Comparison of ENCODE assay signal across 1 cellular context in genomic region chr7:75813084-75813483, GRCh38.
TF ChIP-seq lines count a peak whose summit lies in the region.

No MANE protein-coding gene starts in this region.

TF ChIP-seq in HepG2, 621 proteins besides CTCF, POLR2A, EP300 and RAD21:
- TF ChIP-seq ZNF292 (CRISPR knock-in tag; IDR thresholded peaks at IDR 0.05; ENCODE audit: borderline replicate concordance, low read depth) (no peak), MNT (IDR thresholded peaks at IDR 0.05) (peak; percentile 89), ZNF20 (CRISPR knock-in tag; IDR thresholded peaks at IDR 0.05) (no peak), ZNF768 (CRISPR knock-in tag; IDR thresholded peaks at IDR 0.05) (peak; percentile 69; the same call in 1 of the 2 replicates), CENPBD1 (CRISPR knock-in tag; IDR thresholded peaks at IDR 0.05; ENCODE audit: borderline replicate concordance, low read depth) (no peak)
- TF ChIP-seq, protein P1, sequence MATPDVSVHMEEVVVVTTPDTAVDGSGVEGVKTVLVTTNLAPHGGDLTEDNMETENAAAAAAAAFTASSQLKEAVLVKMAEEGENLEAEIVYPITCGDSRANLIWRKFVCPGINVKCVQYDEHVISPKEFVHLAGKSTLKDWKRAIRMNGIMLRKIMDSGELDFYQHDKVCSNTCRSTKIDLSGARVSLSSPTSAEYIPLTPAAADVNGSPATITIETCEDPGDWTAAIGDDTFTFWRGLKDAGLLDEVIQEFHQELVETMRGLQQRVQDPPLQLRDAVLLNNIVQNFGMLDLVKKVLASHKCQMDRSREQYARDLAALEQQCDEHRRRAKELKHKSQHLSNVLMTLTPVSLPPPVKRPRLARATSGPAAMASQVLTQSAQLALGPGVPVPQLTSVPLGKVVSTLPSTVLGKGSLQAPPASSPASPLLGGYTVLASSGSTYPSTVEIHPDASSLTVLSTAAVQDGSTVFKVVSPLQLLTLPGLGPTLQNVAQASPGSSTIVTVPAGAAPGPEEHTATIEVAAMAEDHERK (CRISPR knock-in tag; IDR thresholded peaks at IDR 0.05; ENCODE audit: low read depth) = no peak
